ENCODE assay signal across 23 cellular contexts in the genomic region with DNA sequence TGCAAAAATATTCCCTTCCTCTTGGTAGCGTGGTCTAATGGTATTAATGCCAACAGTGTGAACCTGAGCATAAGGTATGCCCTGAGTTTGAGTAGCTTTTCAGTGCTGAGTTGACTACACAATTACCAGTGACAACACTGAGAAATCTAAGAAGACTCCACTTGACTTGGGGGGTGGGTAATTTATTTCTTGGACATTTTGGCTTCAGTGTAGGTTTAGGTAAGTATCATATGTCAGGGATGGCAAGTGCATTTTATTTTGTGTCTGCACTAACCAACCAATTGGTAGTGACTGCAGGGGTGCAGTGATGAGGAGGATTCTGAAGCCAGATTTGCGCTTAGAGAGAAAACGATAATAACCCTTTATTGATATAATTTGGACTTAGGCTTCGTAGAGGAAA. TPM values are rescaled to one million over a fixed set of nuclear protein-coding genes. Genes with fewer than 3 reads are reported as not detected.
DNase-seq lines count a peak whose midpoint lies in the region; ATAC-seq and TF ChIP-seq lines count a peak whose summit lies in the region.
"Had no signal": no experiment of that assay in that cellular context is flagged by ENCODE, and none has a peak within 500 bp of the region (broad histone marks: within the 10 kb centered on the region; RNA-seq: fewer than 3 reads in every experiment).

No MANE protein-coding gene starts in this region.

- H3K4me1 ChIP-seq in HEK293 (ENCODE audit: control insufficient read depth, insufficient read depth, low read length), result no peaks in the 10 kb centered on the region
- H3K4me1 ChIP-seq in body of pancreas, result peaks cover 11% of the 10 kb centered on the region
- peaks cover 12 to 21% of the 10 kb centered on the region in 2 experiments for H3K4me1 ChIP-seq in trophoblast cell (ENCODE audit: control insufficient read depth in 1 of 2, insufficient read depth in 2 of 2, low read length in 2 of 2)
- H3K4me1 ChIP-seq in MM.1S (ENCODE audit: low read length), result no peaks in the 10 kb centered on the region

- H2BK5ac ChIP-seq in trophoblast cell (ENCODE audit: low read depth, low read length, poor library complexity), result no peak overlapping the region

- H4K20me1 ChIP-seq in MM.1S (ENCODE audit: insufficient read depth, low read length), result no peaks in the 10 kb centered on the region

- no peak overlapping the region for H2AK5ac ChIP-seq in trophoblast cell (ENCODE audit: low read length)

- no peaks in the 10 kb centered on the region for H3F3A ChIP-seq in MM.1S (ENCODE audit: insufficient read depth, low read length)

- H2BK120ac ChIP-seq in trophoblast cell (ENCODE audit: insufficient read depth, low read length, poor library complexity), result peak overlapping the region; percentile 5

- H3K4me2 ChIP-seq in trophoblast cell (ENCODE audit: low read length) (no peak overlapping the region), MM.1S (ENCODE audit: low read depth, low read length) (no peak overlapping the region)

- H3K36me3 ChIP-seq in HEK293 (ENCODE audit: control insufficient read depth in 2 of 2, insufficient read depth in 1 of 2, low read length in 2 of 2) (no peaks in the 10 kb centered on the region), body of pancreas (replicated peaks in 1 of 2; ENCODE audit: insufficient read depth in 1 of 2, low read depth in 2 of 2) (no peaks in the 10 kb centered on the region), trophoblast cell (ENCODE audit: control insufficient read depth in 1 of 2, insufficient read depth in 2 of 2, low read length in 2 of 2) (peaks cover 0 to 2% of the 10 kb centered on the region in 2 experiments), MM.1S (replicated peaks; ENCODE audit: insufficient read depth, low read length) (no peaks in the 10 kb centered on the region)
- H3K36me3 ChIP-seq: Peyer's patch had no signal

- no peak overlapping the region for H3K4ac ChIP-seq in trophoblast cell (ENCODE audit: low read depth, low read length)

- no peak overlapping the region for H4K91ac ChIP-seq in trophoblast cell (ENCODE audit: low read depth, low read length)

- TF ChIP-seq CTCF in HEK293 (tag by site-specific recombination; IDR thresholded peaks at IDR 0.05), result no peak
- no peak for TF ChIP-seq CTCF in body of pancreas (IDR thresholded peaks at IDR 0.05)
- no peak for TF ChIP-seq CTCF in MM.1S (IDR thresholded peaks at IDR 0.05; ENCODE audit: low read length)

- H3K14ac ChIP-seq in trophoblast cell (ENCODE audit: low read length), result no peak overlapping the region

- no peak overlapping the region for H3K18ac ChIP-seq in trophoblast cell (ENCODE audit: low read length)

- WGBS in body of pancreas, 2 donors, result 63 to 65% methylated on average over 4 of the region's 4 CpGs
- no CpG with 5 or more reads among the region's 4 CpGs for WGBS in trophoblast cell (ENCODE audit: extremely low coverage, insufficient coverage, insufficient read length)

- TF ChIP-seq POLR2A in body of pancreas (IDR thresholded peaks at IDR 0.05), result no peak

- POLR2A ChIA-PET in HEK293 (lab: Yijun Ruan, JAX), result no interaction called here

- no peaks in the 10 kb centered on the region for H3K9me2 ChIP-seq in MM.1S (replicated peaks; ENCODE audit: insufficient read depth, low read length)

- intact Hi-C loops in body of pancreas (cut with DNase I), result no loop called here

- DNase-seq in NCI-H2171 treated with DMSO at 0.1 percent for 48 hours (lab: John Stamatoyannopoulos, UW), result peak; percentile 20
- DNase-seq in NCI-H2171 (lab: John Stamatoyannopoulos, UW), result no peak
- DNase-seq in body of pancreas, result no peak
- no peak for DNase-seq in trophoblast cell
- DNase-seq in NCI-H128 (lab: John Stamatoyannopoulos, UW; ENCODE audit: unreplicated experiment), result no peak
- DNase-seq in MM.1S, result no peak
- DNase-seq in NOMO-1 treated with dmso at 0.1 percent for 144 hours (lab: John Stamatoyannopoulos, UW; ENCODE audit: unreplicated experiment), result no peak
- DNase-seq: CD8-positive, alpha-beta T cell; DMS 273 treated with DMSO at 0.1 percent for 48 hours; DMS79; GDM1; Karpas-422; NCI-H1092 treated with DMSO at 0.1 percent for 48 hours; NCI-H146; NCI-H2029; NCI-H524 treated with DMSO at 0.1 percent for 48 hours; NCI-H82; OCI-M1; Peyer's patch; SHP77 treated with DMSO at 0.1 percent for 48 hours had no signal

- no peak overlapping the region for H4K12ac ChIP-seq in trophoblast cell (ENCODE audit: low read depth, low read length)

- H3K27ac ChIP-seq in HEK293 (ENCODE audit: extremely low read depth, low read depth, low read length) (no peak overlapping the region), body of pancreas (no peak overlapping the region), trophoblast cell (ENCODE audit: low read depth, low read length) (no peak overlapping the region), MM.1S (ENCODE audit: low read length) (no peak overlapping the region)
- H3K27ac ChIP-seq: 22Rv1, C4-2B, Peyer's patch had no signal

- no peak overlapping the region for H3K4me3 ChIP-seq in HEK293 (ENCODE audit: low read depth, low read length)
- H3K4me3 ChIP-seq in body of pancreas, result no peak overlapping the region
- H3K4me3 ChIP-seq in trophoblast cell (ENCODE audit: low read depth, low read length), result no peak overlapping the region
- no peak overlapping the region for H3K4me3 ChIP-seq in MM.1S (ENCODE audit: low read length)
- H3K4me3 ChIP-seq: Peyer's patch had no signal

- H3K79me2 ChIP-seq in trophoblast cell (ENCODE audit: control insufficient read depth, insufficient read depth, low read length, poor library complexity), result peaks cover 1% of the 10 kb centered on the region
- H3K79me2 ChIP-seq in MM.1S (ENCODE audit: low read length), result no peaks in the 10 kb centered on the region

- no peak overlapping the region for H3K23ac ChIP-seq in trophoblast cell (ENCODE audit: low read length)

- no peak overlapping the region for H4K8ac ChIP-seq in trophoblast cell (ENCODE audit: low read depth, low read length)

- CTCF ChIA-PET in HEK293 (lab: Yijun Ruan, JAX), result no interaction called here

- no peak overlapping the region for H2AFZ ChIP-seq in trophoblast cell (ENCODE audit: insufficient read depth, low read length, poor library complexity)
- no peak overlapping the region for H2AFZ ChIP-seq in MM.1S (ENCODE audit: low read length)

- H3K9me3 ChIP-seq in HEK293 (ENCODE audit: control insufficient read depth, insufficient read depth, low read depth, low read length) (no peaks in the 10 kb centered on the region), body of pancreas (no peaks in the 10 kb centered on the region), trophoblast cell (ENCODE audit: insufficient read depth, low read depth, low read length) (no peaks in the 10 kb centered on the region), MM.1S (replicated peaks; ENCODE audit: insufficient read depth, low read length) (no peaks in the 10 kb centered on the region)
- H3K9me3 ChIP-seq: Peyer's patch had no signal

- peak; percentile 25 for ATAC-seq in body of pancreas
- ATAC-seq: CD8-positive, alpha-beta T cell had no signal

- H3K9ac ChIP-seq in trophoblast cell (ENCODE audit: low read length) (no peak overlapping the region), MM.1S (ENCODE audit: low read length) (no peak overlapping the region)

- H3K79me1 ChIP-seq in trophoblast cell (ENCODE audit: low read length), result peaks cover 12% of the 10 kb centered on the region

- no peak overlapping the region for H2BK12ac ChIP-seq in trophoblast cell (ENCODE audit: low read length)

- H3K27me3 ChIP-seq in body of pancreas (no peaks in the 10 kb centered on the region), trophoblast cell (ENCODE audit: insufficient read depth, low read length) (no peaks in the 10 kb centered on the region), MM.1S (replicated peaks; ENCODE audit: insufficient read depth, low read length) (no peaks in the 10 kb centered on the region)
- H3K27me3 ChIP-seq: Peyer's patch had no signal

TF ChIP-seq in HEK293, 187 proteins besides CTCF, POLR2A, EP300 and RAD21:
- TF ChIP-seq ZBTB20 (tag by site-specific recombination; IDR thresholded peaks at IDR 0.05) (no peak), ZNF664 (tag by site-specific recombination; IDR thresholded peaks at IDR 0.05) (no peak), ZNF433 (tag by site-specific recombination; IDR thresholded peaks at IDR 0.05; ENCODE audit: low read depth) (no peak), ZEB2 (tag by site-specific recombination; IDR thresholded peaks at IDR 0.05) (no peak)
- TF ChIP-seq, protein P1, sequence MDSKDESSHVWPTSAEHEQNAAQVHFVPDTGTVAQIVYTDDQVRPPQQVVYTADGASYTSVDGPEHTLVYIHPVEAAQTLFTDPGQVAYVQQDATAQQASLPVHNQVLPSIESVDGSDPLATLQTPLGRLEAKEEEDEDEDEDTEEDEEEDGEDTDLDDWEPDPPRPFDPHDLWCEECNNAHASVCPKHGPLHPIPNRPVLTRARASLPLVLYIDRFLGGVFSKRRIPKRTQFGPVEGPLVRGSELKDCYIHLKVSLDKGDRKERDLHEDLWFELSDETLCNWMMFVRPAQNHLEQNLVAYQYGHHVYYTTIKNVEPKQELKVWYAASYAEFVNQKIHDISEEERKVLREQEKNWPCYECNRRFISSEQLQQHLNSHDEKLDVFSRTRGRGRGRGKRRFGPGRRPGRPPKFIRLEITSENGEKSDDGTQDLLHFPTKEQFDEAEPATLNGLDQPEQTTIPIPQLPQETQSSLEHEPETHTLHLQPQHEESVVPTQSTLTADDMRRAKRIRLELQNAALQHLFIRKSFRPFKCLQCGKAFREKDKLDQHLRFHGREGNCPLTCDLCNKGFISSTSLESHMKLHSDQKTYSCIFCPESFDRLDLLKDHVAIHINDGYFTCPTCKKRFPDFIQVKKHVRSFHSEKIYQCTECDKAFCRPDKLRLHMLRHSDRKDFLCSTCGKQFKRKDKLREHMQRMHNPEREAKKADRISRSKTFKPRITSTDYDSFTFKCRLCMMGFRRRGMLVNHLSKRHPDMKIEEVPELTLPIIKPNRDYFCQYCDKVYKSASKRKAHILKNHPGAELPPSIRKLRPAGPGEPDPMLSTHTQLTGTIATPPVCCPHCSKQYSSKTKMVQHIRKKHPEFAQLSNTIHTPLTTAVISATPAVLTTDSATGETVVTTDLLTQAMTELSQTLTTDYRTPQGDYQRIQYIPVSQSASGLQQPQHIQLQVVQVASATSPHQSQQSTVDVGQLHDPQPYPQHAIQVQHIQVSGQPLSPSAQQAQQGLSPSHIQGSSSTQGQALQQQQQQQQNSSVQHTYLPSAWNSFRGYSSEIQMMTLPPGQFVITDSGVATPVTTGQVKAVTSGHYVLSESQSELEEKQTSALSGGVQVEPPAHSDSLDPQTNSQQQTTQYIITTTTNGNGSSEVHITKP (tag by site-specific recombination; IDR thresholded peaks at IDR 0.05), result peak; percentile 59

RNA-seq across cellular contexts. Expression of a gene that starts 52.8 kb away (rescaled TPM):
- total RNA-seq in body of pancreas, result 10 to 100 TPM; 24.7 to 30.6 TPM
- 9.6 and 10.1 TPM in 2 replicates for polyA plus RNA-seq in trophoblast cell (2013)
- total RNA-seq: CD8-positive, alpha-beta T cell had no signal
